Comparison of ENCODE assay signal across 1 cellular context in the genomic region with DNA sequence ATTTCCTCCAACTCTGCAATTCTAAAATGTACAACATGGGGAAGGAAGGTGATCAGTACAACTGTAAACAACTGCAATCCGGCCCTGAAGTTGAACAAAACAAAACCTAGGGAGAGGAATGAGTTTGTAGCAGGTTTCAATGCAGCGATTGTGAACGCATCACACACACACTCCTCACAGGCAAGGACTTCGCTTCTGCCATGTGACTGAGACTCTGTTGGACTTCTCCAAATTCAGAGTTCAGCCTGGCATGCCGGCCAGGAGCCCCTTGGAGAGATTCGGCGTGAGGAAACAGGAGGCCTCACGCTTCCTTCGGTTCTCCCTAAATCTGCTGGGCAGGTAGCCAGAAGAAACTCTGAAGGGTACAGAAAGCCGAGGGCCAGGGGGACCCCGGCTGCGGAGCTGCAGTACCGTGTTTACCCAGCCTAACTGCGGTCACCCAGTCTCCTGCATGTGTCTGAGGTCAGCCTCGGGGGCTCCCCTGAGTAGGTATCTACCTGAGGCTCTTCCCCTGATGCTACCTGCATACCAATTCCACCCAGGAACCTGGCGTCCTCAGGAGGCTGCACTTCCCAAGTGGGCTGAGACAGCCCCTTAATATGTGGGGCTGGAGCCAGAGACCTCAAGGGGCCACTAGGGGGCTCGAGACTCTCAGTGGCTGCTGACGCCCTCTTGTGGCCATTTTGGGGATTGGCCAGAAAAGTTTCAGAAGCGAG.
TF ChIP-seq lines count a peak whose summit lies in the region.

No MANE protein-coding gene starts in this region.

TF ChIP-seq in endothelial cell of umbilical vein, 7 proteins besides CTCF, POLR2A, EP300 and RAD21:
- TF ChIP-seq JUN (IDR thresholded peaks at IDR 0.05; ENCODE audit: borderline replicate concordance, insufficient read depth, insufficient read length, low read depth) (no peak), MYC (IDR thresholded peaks at IDR 0.05; ENCODE audit: low read depth, low read length) (no peak), EZH2 (IDR thresholded peaks at IDR 0.05; ENCODE audit: borderline replicate concordance, low read depth, low read length, severe bottlenecking) (no peak), GATA2 (IDR thresholded peaks at IDR 0.05; ENCODE audit: insufficient read depth, insufficient read length, low read depth, low read length) (no peak), FOS (IDR thresholded peaks at IDR 0.05; ENCODE audit: borderline replicate concordance, insufficient read depth, low read length) (no peak), POLR2AphosphoS5 (IDR thresholded peaks at IDR 0.05; ENCODE audit: insufficient read depth, low read depth, low read length) (no peak)
- TF ChIP-seq, protein P1, sequence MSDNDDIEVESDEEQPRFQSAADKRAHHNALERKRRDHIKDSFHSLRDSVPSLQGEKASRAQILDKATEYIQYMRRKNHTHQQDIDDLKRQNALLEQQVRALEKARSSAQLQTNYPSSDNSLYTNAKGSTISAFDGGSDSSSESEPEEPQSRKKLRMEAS (IDR thresholded peaks at IDR 0.05; ENCODE audit: insufficient read depth, insufficient read length), result no peak
